Comparison of ENCODE assay signal across 9 cellular contexts in genomic region chr1:200415693-200416593, GRCh38. TPM values are rescaled to one million over a fixed set of nuclear protein-coding genes. Genes with fewer than 3 reads are reported as not detected.
DNase-seq lines count a peak whose midpoint lies in the region; ATAC-seq, FAIRE-seq and TF ChIP-seq lines count a peak whose summit lies in the region.
"Had no signal": no experiment of that assay in that cellular context is flagged by ENCODE, and none has a peak within 500 bp of the region (broad histone marks: within the 10 kb centered on the region; RNA-seq: fewer than 3 reads in every experiment).

No MANE protein-coding gene starts in this region.

- no peak overlapping the region for H3K27ac Mint-ChIP-seq in activated naive CD4-positive, alpha-beta T cell treated with anti-CD3 and anti-CD28 coated beads, Interleukin-2, amount 10 ng/mL, durations not matched to agents 7 days and 5 days

- peak; percentile 84 for ATAC-seq in GM21360 (IDR thresholded peaks at IDR 0.05; ENCODE audit: unreplicated experiment)
- peak; percentile 73 for ATAC-seq in HG03469 (IDR thresholded peaks at IDR 0.05; ENCODE audit: unreplicated experiment)
- ATAC-seq in omental fat pad (ENCODE audit: low FRiP score) = peak; percentile 90

- TF ChIP-seq CTCF in bronchial epithelial cell (IDR thresholded peaks at IDR 0.05; ENCODE audit: insufficient read depth, low read length, severe bottlenecking) = no peak
- TF ChIP-seq CTCF in omental fat pad (IDR thresholded peaks at IDR 0.05) = no peak

- no peak overlapping the region for H3K4me3 ChIP-seq in bronchial epithelial cell (ENCODE audit: low read depth, low read length)

- no peaks in the 10 kb centered on the region for H3K27me3 ChIP-seq in bronchial epithelial cell (ENCODE audit: control insufficient read depth, insufficient read depth, low read length)

- H3K36me3 Mint-ChIP-seq in activated naive CD4-positive, alpha-beta T cell treated with anti-CD3 and anti-CD28 coated beads, Interleukin-2, amount 10 ng/mL, durations not matched to agents 7 days and 5 days = no peaks in the 10 kb centered on the region
- H3K36me3 Mint-ChIP-seq: brain had no signal

- FAIRE-seq in bronchial epithelial cell (lab: Jason Lieb, UNC) = no peak

- no peaks in the 10 kb centered on the region for H3K9me3 Mint-ChIP-seq in activated naive CD4-positive, alpha-beta T cell treated with anti-CD3 and anti-CD28 coated beads, Interleukin-2, amount 10 ng/mL, durations not matched to agents 7 days and 5 days

- no peak overlapping the region for H3K4me3 Mint-ChIP-seq in activated naive CD4-positive, alpha-beta T cell treated with anti-CD3 and anti-CD28 coated beads, Interleukin-2, amount 10 ng/mL, durations not matched to agents 7 days and 5 days

- no peaks in the 10 kb centered on the region for H3K4me1 Mint-ChIP-seq in activated naive CD4-positive, alpha-beta T cell treated with anti-CD3 and anti-CD28 coated beads, Interleukin-2, amount 10 ng/mL, durations not matched to agents 7 days and 5 days

- peaks cover 30% of the 10 kb centered on the region for H3K27me3 Mint-ChIP-seq in activated naive CD4-positive, alpha-beta T cell treated with anti-CD3 and anti-CD28 coated beads, Interleukin-2, amount 10 ng/mL, durations not matched to agents 7 days and 5 days

- CTCF ChIA-PET in activated naive CD4-positive, alpha-beta T cell treated with anti-CD3 and anti-CD28 coated beads, Interleukin-2, amount 10 ng/mL, durations not matched to agents 7 days and 5 days (lab: Charles Lee) = interaction anchor here (1.3 kb wide), 1 partner anchor 68 kb away, joined by 3 read pairs; no protein-coding TSS in a partner anchor

- DNase-seq in AG08395 (ENCODE audit: low spot score) (peak; percentile 87), bronchial epithelial cell (ENCODE audit: low read depth) (peak; percentile 98), omental fat pad (ENCODE audit: low spot score) (peak; percentile 75), anterior cingulate cortex (lab: John Stamatoyannopoulos, UW) (no peak)
- no peak for DNase-seq in activated naive CD4-positive, alpha-beta T cell treated with anti-CD3 and anti-CD28 coated beads, Interleukin-2, amount 10 ng/mL, durations not matched to agents 7 days and 5 days
- DNase-seq in activated T-cell treated with anti-CD3 and anti-CD28 coated beads, Interleukin-2, amount 50 U/mL, for 1 hour = no peak

- H3K36me3 ChIP-seq in bronchial epithelial cell (ENCODE audit: control insufficient read depth, insufficient read depth, low read length) = no peaks in the 10 kb centered on the region

RNA-seq across cellular contexts. Expression of gene ZNF281, which starts 6.1 kb away (rescaled TPM):
- total RNA-seq in bronchial epithelial cell (16.6 and 18.4 TPM in 2 replicates), omental fat pad (10 to 100 TPM; 13.0 to 18.7 (median 15.6) TPM)

Comparison
In these comparisons a context has a peak if more than half of its experiments do, and no peak if none do; other contexts are left out.
1. DNase-seq: peak in AG08395 (single experiment), bronchial epithelial cell (single experiment) and omental fat pad (single experiment); none in activated naive CD4-positive, alpha-beta T cell treated with anti-CD3 and anti-CD28 coated beads, Interleukin-2, amount 10 ng/mL, durations not matched to agents 7 days and 5 days (single experiment), activated T-cell treated with anti-CD3 and anti-CD28 coated beads, Interleukin-2, amount 50 U/mL, for 1 hour (single experiment) and anterior cingulate cortex (0 of 58).
2. Peak in every context shown above with its lines, with median percentiles within 50 percentile points of each other: ATAC-seq.